In genomic region chr1:11487196-11487751, GRCh38 we compare ENCODE assay signal across 1 cellular context.
TF ChIP-seq lines count a peak whose summit lies in the region.

No MANE protein-coding gene starts in this region.

TF ChIP-seq in HepG2, 621 proteins besides CTCF, POLR2A, EP300 and RAD21 (continued from another document):
- TF ChIP-seq JARID2 (CRISPR knock-in tag; IDR thresholded peaks at IDR 0.05; ENCODE audit: insufficient replicate concordance), result no peak
TF ChIP-seq in HepG2: peak in this region for 0.
